11 cellular contexts compared by ENCODE assay signal in genomic region chr1:41537788-41538351, GRCh38. TPM values are rescaled to one million over a fixed set of nuclear protein-coding genes. Genes with fewer than 3 reads are reported as not detected.
DNase-seq lines count a peak whose midpoint lies in the region; ATAC-seq and TF ChIP-seq lines count a peak whose summit lies in the region.
"Had no signal": no experiment of that assay in that cellular context is flagged by ENCODE, and none has a peak within 500 bp of the region (broad histone marks: within the 10 kb centered on the region; RNA-seq: fewer than 3 reads in every experiment).

No MANE protein-coding gene starts in this region.

- TF ChIP-seq CTCF in right atrium auricular region (IDR thresholded peaks at IDR 0.05), result no peak
- peak in 1 of 6 experiments; percentile 2 for TF ChIP-seq CTCF in thyroid gland (IDR thresholded peaks at IDR 0.05)

- H3K4me3 Mint-ChIP-seq in activated T-cell treated with anti-CD3 and anti-CD28 coated beads, Interleukin-2, amount 50 U/mL, for 24 hours, result no peak overlapping the region
- no peak overlapping the region for H3K4me3 Mint-ChIP-seq in activated T-cell treated with anti-CD3 and anti-CD28 coated beads, Interleukin-2, amount 50 U/mL, for 4 hours
- H3K4me3 Mint-ChIP-seq: GM23338 had no signal

- H3K4me3 ChIP-seq in SJCRH30 (no peak overlapping the region), right atrium auricular region (no peak overlapping the region), thyroid gland (replicated peaks in 1 of 3) (no peak overlapping the region)
- H3K4me3 ChIP-seq: GM23338 had no signal

- no peak for ATAC-seq in activated T-cell treated with anti-CD3 and anti-CD28 coated beads, Interleukin-2, amount 50 U/mL, for 4 hours
- ATAC-seq: GM23338 had no signal

- intact Hi-C loops in thyroid gland (cut with DNase I), result no loop called here

- H3K27me3 ChIP-seq in SJCRH30 (no peaks in the 10 kb centered on the region; the same call in 1 of the 2 replicates), right atrium auricular region (no peaks in the 10 kb centered on the region), thyroid gland (no peaks in the 10 kb centered on the region)

- H3K36me3 ChIP-seq in SJCRH30, result no peaks in the 10 kb centered on the region
- no peaks in the 10 kb centered on the region for H3K36me3 ChIP-seq in right atrium auricular region
- no peaks in the 10 kb centered on the region for H3K36me3 ChIP-seq in thyroid gland

- 23 to 24% methylated on average over 10 of the region's 10 CpGs for WGBS in thyroid gland, 2 donors

- H3K27me3 Mint-ChIP-seq in activated T-cell treated with anti-CD3 and anti-CD28 coated beads, Interleukin-2, amount 50 U/mL, for 24 hours, result no peaks in the 10 kb centered on the region
- no peaks in the 10 kb centered on the region for H3K27me3 Mint-ChIP-seq in activated T-cell treated with anti-CD3 and anti-CD28 coated beads, Interleukin-2, amount 50 U/mL, for 4 hours (ENCODE audit: low read depth)

- H3K27ac Mint-ChIP-seq in activated T-cell treated with anti-CD3 and anti-CD28 coated beads, Interleukin-2, amount 50 U/mL, for 24 hours, result peak overlapping the region; percentile 53
- H3K27ac Mint-ChIP-seq: GM23338 had no signal

- H3K4me1 ChIP-seq in SJCRH30 (peaks cover 4% of the 10 kb centered on the region; the same call in 1 of the 2 replicates), right atrium auricular region (peaks cover 0 to 64% of the 10 kb centered on the region in 2 donors), thyroid gland (peaks cover 16 to 33% of the 10 kb centered on the region in 2 donors)

- no peaks in the 10 kb centered on the region for H3K9me3 ChIP-seq in SJCRH30 (replicated peaks)
- no peaks in the 10 kb centered on the region for H3K9me3 ChIP-seq in right atrium auricular region
- H3K9me3 ChIP-seq in thyroid gland, result no peaks in the 10 kb centered on the region

- DNase-seq in activated T-cell treated with anti-CD3 and anti-CD28 coated beads, Interleukin-2, amount 50 U/mL, for 24 hours, result peak; percentile 27
- no peak for DNase-seq in activated T-cell treated with anti-CD3 and anti-CD28 coated beads, Interleukin-2, amount 50 U/mL, for 4 hours
- DNase-seq in SJCRH30, result peak; percentile 42 to 48
- peak; percentile 73 for DNase-seq in right atrium auricular region (ENCODE audit: low spot score)
- DNase-seq in thyroid gland, result peak; percentile 93
- no peak for DNase-seq in activated CD4-positive, alpha-beta T cell treated with anti-CD3 and anti-CD28 coated beads, Interleukin-2, amount 50 U/mL, for 48 hours
- no peak for DNase-seq in activated CD4-positive, CD25-positive, alpha-beta regulatory T cell treated with anti-CD3 and anti-CD28 coated beads, Interleukin-2, amount 50 U/mL, for 72 hours
- no peak for DNase-seq in cerebellum (ENCODE audit: low spot score)

- no peak overlapping the region for H3K27ac ChIP-seq in SJCRH30
- peak overlapping the region; percentile 83 to 84 for H3K27ac ChIP-seq in right atrium auricular region
- peak overlapping the region; percentile 72 to 84 (median 83) for H3K27ac ChIP-seq in thyroid gland
- H3K27ac ChIP-seq: C4-2B had no signal

- H3K4me1 Mint-ChIP-seq in activated T-cell treated with anti-CD3 and anti-CD28 coated beads, Interleukin-2, amount 50 U/mL, for 24 hours (ENCODE audit: low read depth), result peaks cover 8% of the 10 kb centered on the region
- peaks cover 11% of the 10 kb centered on the region for H3K4me1 Mint-ChIP-seq in activated T-cell treated with anti-CD3 and anti-CD28 coated beads, Interleukin-2, amount 50 U/mL, for 4 hours (ENCODE audit: low read depth)
- H3K4me1 Mint-ChIP-seq: GM23338 had no signal

- TF ChIP-seq POLR2A in thyroid gland (IDR thresholded peaks at IDR 0.05), result no peak

- peaks cover 99% of the 10 kb centered on the region for H3K36me3 Mint-ChIP-seq in activated T-cell treated with anti-CD3 and anti-CD28 coated beads, Interleukin-2, amount 50 U/mL, for 24 hours (ENCODE audit: low read depth)
- peaks cover 60% of the 10 kb centered on the region for H3K36me3 Mint-ChIP-seq in activated T-cell treated with anti-CD3 and anti-CD28 coated beads, Interleukin-2, amount 50 U/mL, for 4 hours (ENCODE audit: insufficient read depth)

- H3K9me3 Mint-ChIP-seq in activated T-cell treated with anti-CD3 and anti-CD28 coated beads, Interleukin-2, amount 50 U/mL, for 24 hours, result no peaks in the 10 kb centered on the region
- no peaks in the 10 kb centered on the region for H3K9me3 Mint-ChIP-seq in activated T-cell treated with anti-CD3 and anti-CD28 coated beads, Interleukin-2, amount 50 U/mL, for 4 hours

RNA-seq across cellular contexts. Expression of gene EDN2, which starts 53.4 kb away (rescaled TPM):
- total RNA-seq in activated T-cell treated with anti-CD3 and anti-CD28 coated beads, Interleukin-2, amount 50 U/mL, for 4 hours, result not detected
- total RNA-seq in SJCRH30 (2014; rRNA removed; shearing (Covaris generic)), result 0.18 and 0.32 TPM in 2 replicates
- total RNA-seq in right atrium auricular region (under 1 TPM in 1 of 2 donors, not detected in 1; 0.78 TPM), thyroid gland (not detected), cerebellum (not detected)
- total RNA-seq: GM23338, SK-MEL-5 had no signal

Comparison
In these comparisons a context has a peak if more than half of its experiments do, and no peak if none do; other contexts are left out.
1. DNase-seq: peak in activated T-cell treated with anti-CD3 and anti-CD28 coated beads, Interleukin-2, amount 50 U/mL, for 24 hours (single experiment), SJCRH30 (2 of 2), right atrium auricular region (single experiment) and thyroid gland (2 of 2); none in activated T-cell treated with anti-CD3 and anti-CD28 coated beads, Interleukin-2, amount 50 U/mL, for 4 hours (single experiment), activated CD4-positive, alpha-beta T cell treated with anti-CD3 and anti-CD28 coated beads, Interleukin-2, amount 50 U/mL, for 48 hours (0 of 2), activated CD4-positive, CD25-positive, alpha-beta regulatory T cell treated with anti-CD3 and anti-CD28 coated beads, Interleukin-2, amount 50 U/mL, for 72 hours (single experiment) and cerebellum (single experiment).